Comparison of ENCODE assay signal across 26 cellular contexts in genomic region chrX:37746951-37747350, GRCh38. TPM values are rescaled to one million over a fixed set of nuclear protein-coding genes. Genes with fewer than 3 reads are reported as not detected.
DNase-seq lines count a peak whose midpoint lies in the region; ATAC-seq lines count a peak whose summit lies in the region.
"Had no signal": no experiment of that assay in that cellular context is flagged by ENCODE, and none has a peak within 500 bp of the region (broad histone marks: within the 10 kb centered on the region; RNA-seq: fewer than 3 reads in every experiment).

No MANE protein-coding gene starts in this region.

- H3K4me3 Mint-ChIP-seq in activated T-helper 2 cell treated with anti-CD3 and anti-CD28 coated beads, Interferon-gamma antibody, Interleukin-2, Interleukin-4, amounts not matched to agents 10 μg/mL and 5 μg/mL and 100 μg/mL, durations not matched to agents 14 hours and 24 hours and 36 hours (ENCODE audit: low read depth), result no peak overlapping the region
- H3K4me3 Mint-ChIP-seq: activated naive CD4-positive, alpha-beta T cell treated with anti-CD3 and anti-CD28 coated beads, Interleukin-2, amount 10 ng/mL, durations not matched to agents 7 days and 5 days; CD4-positive, alpha-beta memory T cell; neural progenitor cell; T-helper 1 cell treated with Interleukin-12 subunit alpha and Interleukin-12 subunit beta and Interleukin-4 antibody, amounts not matched to agents 30 μg/mL and 1 μg/mL, for 36 hours had no signal

- DNase-seq in Caki2 (ENCODE audit: low read depth), result peak; percentile 79
- no peak for DNase-seq in activated T-helper 2 cell treated with anti-CD3 and anti-CD28 coated beads, Interferon-gamma antibody, Interleukin-2, Interleukin-4, amounts not matched to agents 10 μg/mL and 5 μg/mL and 100 μg/mL, durations not matched to agents 14 hours and 24 hours and 36 hours (ENCODE audit: low spot score)
- peak; percentile 10 for DNase-seq in kidney glomerular epithelial cell (lab: John Stamatoyannopoulos, UW)
- DNase-seq in inferior parietal cortex (ENCODE audit: extremely low spot score), result no peak
- DNase-seq in retina, result no peak
- no peak for DNase-seq in left ventricle myocardium superior
- DNase-seq in CD1c-positive myeloid dendritic cell (ENCODE audit: extremely low spot score), result no peak
- DNase-seq: activated CD4-positive, alpha-beta T cell treated with anti-CD3 and anti-CD28 coated beads for 1 hour; activated naive CD4-positive, alpha-beta T cell treated with anti-CD3 and anti-CD28 coated beads, Interleukin-2, amount 10 ng/mL, durations not matched to agents 7 days and 5 days; aorta; CD4-positive, alpha-beta memory T cell; dermis blood vessel endothelial cell; foreskin melanocyte; H7; heart right ventricle; KG1; left cardiac atrium; NCI-H1417 treated with DMSO at 0.1 percent for 48 hours; NCI-H2081; NCI-H2227 treated with DMSO at 0.1 percent for 48 hours; NCI-H69; stomach; thyroid gland had no signal

- H3K36me3 Mint-ChIP-seq in activated T-helper 2 cell treated with anti-CD3 and anti-CD28 coated beads, Interferon-gamma antibody, Interleukin-2, Interleukin-4, amounts not matched to agents 10 μg/mL and 5 μg/mL and 100 μg/mL, durations not matched to agents 14 hours and 24 hours and 36 hours (ENCODE audit: low read depth), result peaks cover 5% of the 10 kb centered on the region
- H3K36me3 Mint-ChIP-seq: CD4-positive, alpha-beta memory T cell; neural progenitor cell had no signal

- H3K4me1 Mint-ChIP-seq in activated T-helper 2 cell treated with anti-CD3 and anti-CD28 coated beads, Interferon-gamma antibody, Interleukin-2, Interleukin-4, amounts not matched to agents 10 μg/mL and 5 μg/mL and 100 μg/mL, durations not matched to agents 14 hours and 24 hours and 36 hours (ENCODE audit: low read depth), result peaks cover 23% of the 10 kb centered on the region

- peaks cover 13% of the 10 kb centered on the region for H3K27me3 Mint-ChIP-seq in activated T-helper 2 cell treated with anti-CD3 and anti-CD28 coated beads, Interferon-gamma antibody, Interleukin-2, Interleukin-4, amounts not matched to agents 10 μg/mL and 5 μg/mL and 100 μg/mL, durations not matched to agents 14 hours and 24 hours and 36 hours (ENCODE audit: low read depth)
- H3K27me3 Mint-ChIP-seq: activated naive CD4-positive, alpha-beta T cell treated with anti-CD3 and anti-CD28 coated beads, Interleukin-2, amount 10 ng/mL, durations not matched to agents 7 days and 5 days; CD4-positive, alpha-beta memory T cell had no signal

- in situ Hi-C loops in Caki2 (cut with HindIII; ENCODE audit: low pct_unique_long_range_greater_than_20kb, low sequenced_read_pairs), result no loop called here

- peak overlapping the region; percentile 73 for H3K27ac Mint-ChIP-seq in activated T-helper 2 cell treated with anti-CD3 and anti-CD28 coated beads, Interferon-gamma antibody, Interleukin-2, Interleukin-4, amounts not matched to agents 10 μg/mL and 5 μg/mL and 100 μg/mL, durations not matched to agents 14 hours and 24 hours and 36 hours
- H3K27ac Mint-ChIP-seq: activated naive CD4-positive, alpha-beta T cell treated with anti-CD3 and anti-CD28 coated beads, Interleukin-2, amount 10 ng/mL, durations not matched to agents 7 days and 5 days; neural progenitor cell had no signal

- H3K9me3 Mint-ChIP-seq in activated T-helper 2 cell treated with anti-CD3 and anti-CD28 coated beads, Interferon-gamma antibody, Interleukin-2, Interleukin-4, amounts not matched to agents 10 μg/mL and 5 μg/mL and 100 μg/mL, durations not matched to agents 14 hours and 24 hours and 36 hours, result peaks cover 7% of the 10 kb centered on the region
- H3K9me3 Mint-ChIP-seq: CD4-positive, alpha-beta memory T cell; neural progenitor cell had no signal

- ATAC-seq in HG03108 (IDR thresholded peaks at IDR 0.05; ENCODE audit: unreplicated experiment), result peak; percentile 2
- no peak for ATAC-seq in left ventricle myocardium superior

- intact Hi-C loops in activated T-helper 2 cell treated with anti-CD3 and anti-CD28 coated beads, Interferon-gamma antibody, Interleukin-2, Interleukin-4, amounts not matched to agents 10 μg/mL and 5 μg/mL and 100 μg/mL, durations not matched to agents 14 hours and 24 hours and 36 hours (cut with micrococcal nuclease), result loop anchor here (1.0 to 5.0 kb wide), 6 partner anchors 8 to 580 kb away; partner anchors contain the start of genes DYNLT3, RPGR and XK
- intact Hi-C loops in left ventricle myocardium superior (cut with micrococcal nuclease), result loop anchor here (10.0 kb wide), 1 partner anchor 78 kb away; no protein-coding TSS in a partner anchor

RNA-seq across cellular contexts. Expression of gene CYBB, which starts 32.9 kb away (rescaled TPM):
- total RNA-seq in Caki2 (2014; rRNA removed; shearing (Covaris generic); ENCODE audit: low replicate concordance), result 0.03 TPM in 1 of 2 replicates, not detected in the other
- total RNA-seq in activated T-helper 2 cell treated with anti-CD3 and anti-CD28 coated beads, Interferon-gamma antibody, Interleukin-2, Interleukin-4, amounts not matched to agents 10 μg/mL and 5 μg/mL and 100 μg/mL, durations not matched to agents 14 hours and 24 hours and 36 hours, result 0.09 TPM in 2 replicates
- total RNA-seq in left ventricle myocardium superior, result 20.4 TPM
- total RNA-seq: dermis blood vessel endothelial cell had no signal

Comparison
In these comparisons a context has a peak if more than half of its experiments do, and no peak if none do; other contexts are left out.
1. DNase-seq: peak in Caki2 (single experiment) and kidney glomerular epithelial cell (single experiment); none in activated T-helper 2 cell treated with anti-CD3 and anti-CD28 coated beads, Interferon-gamma antibody, Interleukin-2, Interleukin-4, amounts not matched to agents 10 μg/mL and 5 μg/mL and 100 μg/mL, durations not matched to agents 14 hours and 24 hours and 36 hours (single experiment), inferior parietal cortex (single experiment), retina (single experiment), left ventricle myocardium superior (single experiment) and CD1c-positive myeloid dendritic cell (single experiment).
2. RNA of gene CYBB, which starts 32.9 kb away (total RNA-seq): 20.4 TPM in left ventricle myocardium superior (single experiment); 0.09 TPM in activated T-helper 2 cell treated with anti-CD3 and anti-CD28 coated beads, Interferon-gamma antibody, Interleukin-2, Interleukin-4, amounts not matched to agents 10 μg/mL and 5 μg/mL and 100 μg/mL, durations not matched to agents 14 hours and 24 hours and 36 hours and 0.03 TPM in Caki2; every median in the first group is over 10 times any median in the second.